ENCODE assay signal across 12 cellular contexts in the genomic region with DNA sequence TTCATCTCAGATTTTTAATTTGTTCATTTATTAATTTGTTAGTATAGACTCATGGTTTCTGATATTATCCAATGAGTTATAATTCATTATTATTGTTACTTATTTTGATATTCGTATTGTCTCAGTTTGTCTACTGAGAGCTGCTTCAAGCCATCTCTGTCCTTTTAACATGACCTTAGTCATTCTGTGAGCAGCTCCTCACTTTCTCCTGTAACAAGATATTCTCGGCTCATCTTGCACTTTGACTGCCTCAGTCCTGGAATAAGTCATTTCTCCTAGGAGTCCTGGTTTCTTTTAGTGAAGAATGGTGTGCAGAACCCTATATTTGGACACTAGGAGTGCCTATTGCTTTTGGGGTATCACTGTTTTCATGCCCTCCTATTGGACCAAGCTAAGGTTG. TPM values are rescaled to one million over a fixed set of nuclear protein-coding genes. Genes with fewer than 3 reads are reported as not detected.
DNase-seq lines count a peak whose midpoint lies in the region; ATAC-seq and TF ChIP-seq lines count a peak whose summit lies in the region.
"Had no signal": no experiment of that assay in that cellular context is flagged by ENCODE, and none has a peak within 500 bp of the region (broad histone marks: within the 10 kb centered on the region; RNA-seq: fewer than 3 reads in every experiment).

No MANE protein-coding gene starts in this region.

- POLR2A ChIA-PET in RWPE1 (lab: Yijun Ruan, JAX; ENCODE audit: low non-redundant PET), result no interaction called here

- no peaks in the 10 kb centered on the region for H3K27me3 Mint-ChIP-seq in Calu3 (ENCODE audit: unreplicated experiment)
- H3K27me3 Mint-ChIP-seq in nephron progenitor cell (ENCODE audit: low read depth, poor library complexity), result no peaks in the 10 kb centered on the region
- H3K27me3 Mint-ChIP-seq: activated CD8-positive, alpha-beta memory T cell treated with anti-CD3 and anti-CD28 coated beads, Interleukin-2, amount 10 ng/mL, durations not matched to agents 7 days and 5 days had no signal

- peak overlapping the region; percentile 98 for H3K27ac Mint-ChIP-seq in Calu3 (ENCODE audit: unreplicated experiment)
- peak overlapping the region; percentile 59 for H3K27ac Mint-ChIP-seq in nephron progenitor cell
- H3K27ac Mint-ChIP-seq: activated CD8-positive, alpha-beta memory T cell treated with anti-CD3 and anti-CD28 coated beads, Interleukin-2, amount 10 ng/mL, durations not matched to agents 7 days and 5 days; T-helper 1 cell treated with Interleukin-12 subunit alpha and Interleukin-12 subunit beta and Interleukin-4 antibody, amounts not matched to agents 30 μg/mL and 1 μg/mL, for 36 hours had no signal

- peak overlapping the region; percentile 57 for H3K4me3 Mint-ChIP-seq in Calu3 (ENCODE audit: low read depth, unreplicated experiment)
- H3K4me3 Mint-ChIP-seq in nephron progenitor cell, result no peak overlapping the region
- H3K4me3 Mint-ChIP-seq: activated CD8-positive, alpha-beta memory T cell treated with anti-CD3 and anti-CD28 coated beads, Interleukin-2, amount 10 ng/mL, durations not matched to agents 7 days and 5 days; T-helper 1 cell treated with Interleukin-12 subunit alpha and Interleukin-12 subunit beta and Interleukin-4 antibody, amounts not matched to agents 30 μg/mL and 1 μg/mL, for 36 hours had no signal

- ATAC-seq in HG02678 (IDR thresholded peaks at IDR 0.05; ENCODE audit: unreplicated experiment), result no peak

- intact Hi-C loops in Calu3 (cut with micrococcal nuclease; ENCODE audit: unreplicated experiment) (loop anchor here (1.0 kb wide), 1 partner anchor 14 kb away; a partner anchor contains a TSS), posterior vena cava (cut with DNase I) (loop anchor here in 1 of 2 donors (10.0 kb wide), 1 partner anchor 75 kb away; no protein-coding TSS in a partner anchor)

- H3K9me3 Mint-ChIP-seq in Calu3 (ENCODE audit: low read depth, unreplicated experiment) (no peaks in the 10 kb centered on the region), nephron progenitor cell (no peaks in the 10 kb centered on the region)
- H3K9me3 Mint-ChIP-seq: T-helper 1 cell treated with Interleukin-12 subunit alpha and Interleukin-12 subunit beta and Interleukin-4 antibody, amounts not matched to agents 30 μg/mL and 1 μg/mL, for 36 hours had no signal

- CTCF ChIA-PET in Calu3 (lab: Charles Lee), result interaction anchor here (0.6 to 2.1 kb wide), 7 partner anchors 12 to 149 kb away, joined by 3 to 8 read pairs (median 4); no protein-coding TSS in a partner anchor
- CTCF ChIA-PET in RWPE1 (lab: Yijun Ruan, JAX), result no interaction called here

- H3K27ac ChIP-seq in RWPE1, result peak overlapping the region; percentile 95

- DNase-seq in Calu3, result no peak
- no peak for DNase-seq in RWPE1 (ENCODE audit: low spot score)
- DNase-seq in choroid plexus epithelial cell (ENCODE audit: low read depth), result no peak
- no peak for DNase-seq in nephron progenitor cell
- DNase-seq in posterior vena cava (ENCODE audit: low spot score), result no peak
- no peak for DNase-seq in DMS53 treated with DMSO at 0.1 percent for 48 hours (lab: John Stamatoyannopoulos, UW; ENCODE audit: unreplicated experiment)
- DNase-seq: esophagus squamous epithelium, NCI-H2029 had no signal

- H3K36me3 Mint-ChIP-seq in Calu3 (ENCODE audit: insufficient read depth, unreplicated experiment) (peaks cover 93% of the 10 kb centered on the region), nephron progenitor cell (ENCODE audit: low read depth) (peaks cover 58% of the 10 kb centered on the region)

- BruUV-seq in Calu3 (replicated peaks; lab: Mats Ljungman, UMichigan), result TSS peak; percentile 85

- H3K4me3 ChIP-seq in choroid plexus epithelial cell (ENCODE audit: low read depth, low read length), result peak overlapping the region; percentile 16
- H3K4me3 ChIP-seq: HAP-1 had no signal

- TF ChIP-seq CTCF in Calu3 (IDR thresholded peaks at IDR 0.05; ENCODE audit: unreplicated experiment), result no peak
- no peak for TF ChIP-seq CTCF in RWPE1 (conservative IDR thresholded peaks at IDR 0.05; ENCODE audit: low read depth)
- no peak for TF ChIP-seq CTCF in choroid plexus epithelial cell (conservative IDR thresholded peaks at IDR 0.05; ENCODE audit: low read depth, low read length)
- TF ChIP-seq CTCF in nephron progenitor cell (IDR thresholded peaks at IDR 0.05), result no peak

- H3K4me1 Mint-ChIP-seq in Calu3 (ENCODE audit: low read depth, unreplicated experiment) (peaks cover 84% of the 10 kb centered on the region), nephron progenitor cell (peaks cover 44% of the 10 kb centered on the region)

RNA-seq across cellular contexts. Expression of a gene that starts 13.2 kb away (rescaled TPM):
- total RNA-seq in Calu3 (2022) (64.2 and 71.6 TPM in 2 replicates), posterior vena cava (10 to 100 TPM; 36.3 to 39.7 TPM)
